In genomic region chrX:912677-913076, GRCh38 we compare ENCODE assay signal across 2 cellular contexts.
TF ChIP-seq lines count a peak whose summit lies in the region.

No MANE protein-coding gene starts in this region.

TF ChIP-seq in GM23338, 12 proteins besides CTCF, POLR2A, EP300 and RAD21 (continued from another document):
- TF ChIP-seq ZNF462 (CRISPR knock-in tag; IDR thresholded peaks at IDR 0.05) (no peak), EZH2phosphoT487 (IDR thresholded peaks at IDR 0.05; ENCODE audit: unreplicated experiment) (no peak), NANOG (IDR thresholded peaks at IDR 0.05; ENCODE audit: borderline replicate concordance) (no peak), ZNF331 (CRISPR knock-in tag; IDR thresholded peaks at IDR 0.05; ENCODE audit: low read depth) (no peak), ZNF114 (CRISPR knock-in tag; IDR thresholded peaks at IDR 0.05) (no peak), STAT1 (IDR thresholded peaks at IDR 0.05; ENCODE audit: unreplicated experiment) (no peak), ETS1 (IDR thresholded peaks at IDR 0.05) (no peak), EZH2 (IDR thresholded peaks at IDR 0.05; ENCODE audit: low read depth, unreplicated experiment) (no peak), JUNB (IDR thresholded peaks at IDR 0.05; ENCODE audit: unreplicated experiment) (no peak)

TF ChIP-seq in GM12878, 131 proteins besides CTCF, POLR2A, EP300 and RAD21 (continued from another document):
- TF ChIP-seq CEBPZ (IDR thresholded peaks at IDR 0.05; ENCODE audit: low read depth, low read length) (no peak), EZH2 (IDR thresholded peaks at IDR 0.05; ENCODE audit: borderline replicate concordance, control insufficient read depth, low read depth, low read length) (no peak), KAT2A (conservative IDR thresholded peaks at IDR 0.05; ENCODE audit: control insufficient read depth, low read depth, low read length) (no peak), ZNF207 (IDR thresholded peaks at IDR 0.05; ENCODE audit: borderline replicate concordance) (no peak), IKZF1 (conservative IDR thresholded peaks at IDR 0.05) (no peak), HDAC6 (IDR thresholded peaks at IDR 0.05; ENCODE audit: unreplicated experiment) (no peak), ZBTB40 (IDR thresholded peaks at IDR 0.05; ENCODE audit: borderline replicate concordance) (no peak)
TF ChIP-seq in GM12878: peak in this region for 0.
